ENCODE assay signal across 25 cellular contexts in the genomic region with DNA sequence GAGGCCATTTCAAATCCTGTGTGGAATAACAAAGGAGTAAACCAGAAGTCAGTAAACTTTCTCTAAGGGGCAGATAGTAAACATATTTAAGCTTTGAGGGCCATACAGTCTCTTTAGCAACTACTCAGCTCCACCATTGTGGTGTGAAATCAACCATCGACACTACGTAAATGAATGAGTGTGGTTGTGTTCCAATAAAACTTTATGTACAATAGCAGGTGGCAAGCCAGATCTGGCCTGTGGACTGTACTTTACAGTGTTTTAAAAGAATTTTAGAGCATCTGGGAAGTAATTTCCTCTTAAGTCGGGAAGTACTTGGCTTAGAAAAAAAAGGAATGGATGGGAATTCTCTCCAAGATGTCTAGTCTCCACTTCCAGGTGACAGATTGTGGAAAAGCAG.
"Had no signal": no experiment of that assay in that cellular context is flagged by ENCODE, and none has a peak within 500 bp of the region (broad histone marks: within the 10 kb centered on the region; RNA-seq: fewer than 3 reads in every experiment).

No MANE protein-coding gene starts in this region.

- H3K9ac ChIP-seq: SK-N-SH had no signal

- H3K27me3 Mint-ChIP-seq: activated naive CD8-positive, alpha-beta T cell treated with anti-CD3 and anti-CD28 coated beads for 36 hours had no signal

- H3K4me1 Mint-ChIP-seq: activated naive CD8-positive, alpha-beta T cell treated with anti-CD3 and anti-CD28 coated beads for 36 hours had no signal

- H3K27me3 ChIP-seq: brain microvascular endothelial cell, cardiac muscle cell, MG63, SJCRH30 had no signal

- H3K9me3 Mint-ChIP-seq: activated naive CD8-positive, alpha-beta T cell treated with anti-CD3 and anti-CD28 coated beads for 36 hours; activated T-cell treated with anti-CD3 and anti-CD28 coated beads, Interleukin-2, amount 50 U/mL, for 4 hours had no signal

- H3K36me3 ChIP-seq: brain microvascular endothelial cell, cardiac muscle cell, SJCRH30, WERI-Rb-1 had no signal

- H3K4me2 ChIP-seq: SK-N-SH had no signal

- H3K9me3 ChIP-seq: MG63, SJCRH30, SK-N-SH had no signal

- H3K36me3 Mint-ChIP-seq: activated naive CD8-positive, alpha-beta T cell treated with anti-CD3 and anti-CD28 coated beads for 36 hours had no signal

- H3K27ac Mint-ChIP-seq: activated naive CD8-positive, alpha-beta T cell treated with anti-CD3 and anti-CD28 coated beads for 36 hours had no signal

- H3K4me1 ChIP-seq: SJCRH30 had no signal

- DNase-seq: activated CD4-positive, alpha-beta T cell treated with anti-CD3 and anti-CD28 coated beads for 48 hours; activated CD4-positive, alpha-beta T cell treated with anti-CD3 and anti-CD28 coated beads, Interleukin-2, amount 50 U/mL, for 48 hours; activated CD4-positive, CD25-positive, alpha-beta regulatory T cell treated with anti-CD3 and anti-CD28 coated beads, Interleukin-2, amount 50 U/mL, for 72 hours; activated effector memory CD4-positive, alpha-beta T cell treated with anti-CD3 and anti-CD28 coated beads, Interleukin-2, amount 50 U/mL, for 16 hours; activated naive CD4-positive, alpha-beta T cell treated with Interleukin-2 at 50 U/mL for 16 hours; activated naive CD8-positive, alpha-beta T cell treated with anti-CD3 and anti-CD28 coated beads for 36 hours; activated T-cell treated with anti-CD3 and anti-CD28 coated beads, Interleukin-2, amount 50 U/mL, for 4 hours; brain microvascular endothelial cell; MV-4-11; NCI-H1092 treated with DMSO at 0.1 percent for 48 hours; NCI-H1417 treated with DMSO at 0.1 percent for 48 hours; NCI-H1694; NCI-H2107; NCI-H2171 treated with DMSO at 0.1 percent for 48 hours; NCI-H226; NCI-H526 treated with DMSO at 0.1 percent for 48 hours; NCI-H82; OCI-M1; RPMI8226; SJCRH30; SK-N-SH; T-helper 1 cell; WERI-Rb-1 had no signal

- H3K4me3 ChIP-seq: cardiac muscle cell, MG63, SJCRH30 had no signal

- H3K27ac ChIP-seq: brain microvascular endothelial cell, cardiac muscle cell, SJCRH30, WERI-Rb-1 had no signal

- H3K4me3 Mint-ChIP-seq: activated naive CD8-positive, alpha-beta T cell treated with anti-CD3 and anti-CD28 coated beads for 36 hours; activated T-cell treated with anti-CD3 and anti-CD28 coated beads, Interleukin-2, amount 50 U/mL, for 4 hours had no signal
